17 cellular contexts compared by ENCODE assay signal in the genomic region with DNA sequence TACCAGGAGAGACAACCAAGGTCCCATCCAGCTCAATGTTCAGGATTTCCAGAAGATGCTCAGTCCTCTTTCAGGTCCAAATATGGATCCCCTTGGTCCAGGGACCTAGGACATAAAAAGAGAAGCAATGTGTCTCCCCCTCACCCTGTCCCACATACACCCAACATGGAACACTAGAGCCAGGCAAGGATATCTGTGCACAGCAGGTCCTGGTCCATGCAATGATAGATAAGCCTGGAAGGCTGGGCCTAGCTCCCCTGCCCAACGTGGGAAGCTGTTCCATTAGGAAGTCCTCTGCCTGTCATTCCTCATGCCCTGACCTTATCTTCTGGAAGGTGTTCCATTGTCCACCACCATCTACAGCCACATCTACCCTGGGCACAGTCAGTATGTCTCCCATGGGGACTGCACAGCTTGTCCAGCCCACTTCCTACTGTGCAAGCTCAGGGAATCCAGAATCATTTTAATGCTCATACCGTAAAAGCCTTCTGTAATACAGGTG.
DNase-seq lines count a peak whose midpoint lies in the region; ATAC-seq lines count a peak whose summit lies in the region.
"Had no signal": no experiment of that assay in that cellular context is flagged by ENCODE, and none has a peak within 500 bp of the region (broad histone marks: within the 10 kb centered on the region; RNA-seq: fewer than 3 reads in every experiment).

No MANE protein-coding gene starts in this region.

- no peaks in the 10 kb centered on the region for H3K27me3 ChIP-seq in aorta (ENCODE audit: control insufficient read depth in 1 of 2, insufficient read depth in 2 of 2, low read length in 1 of 2)

- no peak overlapping the region for H3K4me3 ChIP-seq in aorta (ENCODE audit: low read length in 2 of 2)
- H3K4me3 ChIP-seq: A549, GM23248 had no signal

- DNase-seq in activated CD8-positive, alpha-beta memory T cell treated with anti-CD3 and anti-CD28 coated beads for 24 hours = peak; percentile 24
- DNase-seq in activated CD8-positive, alpha-beta memory T cell treated with anti-CD3 and anti-CD28 coated beads, Interleukin-2, amount 50 U/mL, for 4 hours = no peak
- DNase-seq in ecto neural progenitor cell (ENCODE audit: low spot score) (peak; percentile 33), left lobe of liver (ENCODE audit: low spot score) (peak; percentile 4), ureter (ENCODE audit: low spot score) (peak; percentile 20), aorta (no peak), NCI-H1694 treated with DMSO at 0.1 percent for 48 hours (lab: John Stamatoyannopoulos, UW) (no peak), NCI-H2227 treated with DMSO at 0.1 percent for 48 hours (lab: John Stamatoyannopoulos, UW) (no peak)
- DNase-seq: AML-193; Caco-2; CD4-positive, alpha-beta T cell; GM23248; HCEC 1CT had no signal

- ATAC-seq in left lobe of liver (no peak), aorta (ENCODE audit: low FRiP score) (no peak)
- ATAC-seq: A549, HepG2 had no signal

- H3K27ac ChIP-seq in aorta (ENCODE audit: low read depth in 1 of 2, low read length in 2 of 2) = no peak overlapping the region
- H3K27ac ChIP-seq: 22Rv1, A549, C4-2B, GM23248 had no signal

- 67 to 84% methylated on average over 2 of the region's 2 CpGs for WGBS in aorta, 2 donors

- peaks cover 2% of the 10 kb centered on the region for H3K9me3 ChIP-seq in aorta (ENCODE audit: control insufficient read depth, low read length)
- H3K9me3 ChIP-seq: A549, Caco-2 had no signal

- no peaks in the 10 kb centered on the region for H3K36me3 ChIP-seq in aorta (ENCODE audit: control insufficient read depth in 1 of 2, insufficient read depth in 2 of 2, low read length in 1 of 2)

- intact Hi-C loops in aorta (cut with DNase I) = no loop called here

- no peaks in the 10 kb centered on the region for H3K4me1 ChIP-seq in aorta (ENCODE audit: control insufficient read depth in 1 of 2, insufficient read depth in 2 of 2, low read length in 2 of 2)
- H3K4me1 ChIP-seq: Caco-2 had no signal

Comparison
In these comparisons a context has a peak if more than half of its experiments do, and no peak if none do; other contexts are left out.
1. DNase-seq: peak in activated CD8-positive, alpha-beta memory T cell treated with anti-CD3 and anti-CD28 coated beads for 24 hours (single experiment), ecto neural progenitor cell (single experiment), left lobe of liver (single experiment) and ureter (single experiment); none in activated CD8-positive, alpha-beta memory T cell treated with anti-CD3 and anti-CD28 coated beads, Interleukin-2, amount 50 U/mL, for 4 hours (single experiment), aorta (0 of 2), NCI-H1694 treated with DMSO at 0.1 percent for 48 hours (single experiment) and NCI-H2227 treated with DMSO at 0.1 percent for 48 hours (single experiment).